ENCODE assay signal across 10 cellular contexts in the genomic region with DNA sequence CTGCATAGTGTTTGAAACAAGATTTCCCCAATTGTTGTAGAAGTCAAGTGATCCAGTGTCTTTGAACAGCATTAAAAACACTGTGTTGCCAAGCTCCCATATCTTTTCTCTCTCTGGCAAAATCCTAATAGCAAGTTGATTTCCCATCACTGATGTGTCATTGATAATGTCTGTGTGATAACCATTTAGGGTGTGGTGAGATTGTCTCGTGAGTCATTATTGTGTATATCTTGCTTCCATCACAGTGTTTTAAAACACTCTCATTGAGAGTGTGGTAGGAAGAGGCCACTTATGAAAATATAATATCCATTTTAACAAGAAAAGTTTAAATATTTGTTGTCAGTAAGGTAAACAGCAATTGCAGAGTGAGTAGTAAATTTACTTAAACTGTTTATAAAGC.
A peak's percentile ranks its signal among the peaks of the same experiment; 100 is the strongest.
DNase-seq lines count a peak whose midpoint lies in the region; ATAC-seq and TF ChIP-seq lines count a peak whose summit lies in the region.
"Had no signal": no experiment of that assay in that cellular context is flagged by ENCODE, and none has a peak within 500 bp of the region (broad histone marks: within the 10 kb centered on the region; RNA-seq: fewer than 3 reads in every experiment).

No MANE protein-coding gene starts in this region.

- no peak overlapping the region for H3K4ac ChIP-seq in trophoblast cell (ENCODE audit: low read depth, low read length)

- H4K8ac ChIP-seq in trophoblast cell (ENCODE audit: low read depth, low read length): no peak overlapping the region

- peak overlapping the region; percentile 29 for H3K27ac ChIP-seq in epithelial cell of prostate
- no peak overlapping the region for H3K27ac ChIP-seq in trophoblast cell (ENCODE audit: low read depth, low read length)
- no peak overlapping the region for H3K27ac ChIP-seq in testis

- TF ChIP-seq CTCF in testis (IDR thresholded peaks at IDR 0.05): no peak

- H2AFZ ChIP-seq in trophoblast cell (ENCODE audit: insufficient read depth, low read length, poor library complexity): no peak overlapping the region

- no CpG with 5 or more reads among the region's 1 CpG for WGBS in trophoblast cell (ENCODE audit: extremely low coverage, insufficient coverage, insufficient read length)
- 79 to 85% methylated on average over 1 of the region's 1 CpG for WGBS in testis, 2 donors

- H3K36me3 ChIP-seq in trophoblast cell (ENCODE audit: control insufficient read depth in 1 of 2, insufficient read depth in 2 of 2, low read length in 2 of 2) (no peaks in the 10 kb centered on the region), testis (ENCODE audit: low read depth, missing control alignments) (no peaks in the 10 kb centered on the region)

- H3K23ac ChIP-seq in trophoblast cell (ENCODE audit: low read length): no peak overlapping the region

- no peak overlapping the region for H3K18ac ChIP-seq in trophoblast cell (ENCODE audit: low read length)

- intact Hi-C loops in testis (cut with DNase I; ENCODE audit: low total_unique reads): no loop called here

- H3K4me3 ChIP-seq in trophoblast cell (ENCODE audit: low read depth, low read length) (no peak overlapping the region), testis (no peak overlapping the region)

- H3K4me2 ChIP-seq in trophoblast cell (ENCODE audit: low read length): no peak overlapping the region

- no peaks in the 10 kb centered on the region for H3K79me2 ChIP-seq in trophoblast cell (ENCODE audit: control insufficient read depth, insufficient read depth, low read length, poor library complexity)

- H2BK120ac ChIP-seq in trophoblast cell (ENCODE audit: insufficient read depth, low read length, poor library complexity): no peak overlapping the region

- no peaks in the 10 kb centered on the region for H3K79me1 ChIP-seq in trophoblast cell (ENCODE audit: low read length)

- H2BK5ac ChIP-seq in trophoblast cell (ENCODE audit: low read depth, low read length, poor library complexity): no peak overlapping the region

- H3K9ac ChIP-seq in trophoblast cell (ENCODE audit: low read length): no peak overlapping the region

- ATAC-seq in activated CD4-positive, CD25-positive, alpha-beta regulatory T cell treated with anti-CD3 and anti-CD28 coated beads, Interleukin-2, amount 50 U/mL, for 24 hours: peak; percentile 74 to 77
- ATAC-seq: HepG2 had no signal

- H3K14ac ChIP-seq in trophoblast cell (ENCODE audit: low read length): no peak overlapping the region

- H2BK12ac ChIP-seq in trophoblast cell (ENCODE audit: low read length): no peak overlapping the region

- H3K27me3 ChIP-seq in trophoblast cell (ENCODE audit: insufficient read depth, low read length): no peaks in the 10 kb centered on the region
- no peaks in the 10 kb centered on the region for H3K27me3 ChIP-seq in testis

- DNase-seq in activated CD4-positive, CD25-positive, alpha-beta regulatory T cell treated with anti-CD3 and anti-CD28 coated beads, Interleukin-2, amount 50 U/mL, for 72 hours: no peak
- DNase-seq in RKO (ENCODE audit: low spot score) (peak; percentile 27), epithelial cell of prostate (ENCODE audit: low read depth, low spot score) (no peak), trophoblast cell (peak; percentile 58 to 90), RPMI8226 (no peak), testis (no peak), NCI-H2227 (lab: John Stamatoyannopoulos, UW; ENCODE audit: unreplicated experiment) (no peak)
- DNase-seq: hypothalamus had no signal

- TF ChIP-seq POLR2A in testis (IDR thresholded peaks at IDR 0.05): no peak

- H4K12ac ChIP-seq in trophoblast cell (ENCODE audit: low read depth, low read length): no peak overlapping the region

- H3K9me3 ChIP-seq in trophoblast cell (ENCODE audit: insufficient read depth, low read depth, low read length) (no peaks in the 10 kb centered on the region), testis (no peaks in the 10 kb centered on the region)

- H2AK5ac ChIP-seq in trophoblast cell (ENCODE audit: low read length): no peak overlapping the region

- no peak overlapping the region for H4K91ac ChIP-seq in trophoblast cell (ENCODE audit: low read depth, low read length)

- H3K4me1 ChIP-seq in trophoblast cell (ENCODE audit: control insufficient read depth in 1 of 2, insufficient read depth in 2 of 2, low read length in 2 of 2) (no peaks in the 10 kb centered on the region), testis (no peaks in the 10 kb centered on the region)

Comparison
In these comparisons a context has a peak if more than half of its experiments do, and no peak if none do; other contexts are left out.
1. DNase-seq: peak in RKO (single experiment) and trophoblast cell (2 of 2); none in activated CD4-positive, CD25-positive, alpha-beta regulatory T cell treated with anti-CD3 and anti-CD28 coated beads, Interleukin-2, amount 50 U/mL, for 72 hours (single experiment), epithelial cell of prostate (single experiment), RPMI8226 (single experiment), testis (single experiment) and NCI-H2227 (single experiment).